1 cellular context compared by ENCODE assay signal in genomic region chr5:38193015-38193581, GRCh38.
TF ChIP-seq lines count a peak whose summit lies in the region.

No MANE protein-coding gene starts in this region.

TF ChIP-seq in HepG2, 621 proteins besides CTCF, POLR2A, EP300 and RAD21 (continued from another document and continues in another):
- TF ChIP-seq PRDM15 (CRISPR knock-in tag; IDR thresholded peaks at IDR 0.05) (no peak), PHB2 (IDR thresholded peaks at IDR 0.05; ENCODE audit: partially characterized antibody) (no peak), DNMT1 (CRISPR knock-in tag; IDR thresholded peaks at IDR 0.05) (no peak), ZFP90 (CRISPR knock-in tag; IDR thresholded peaks at IDR 0.05; ENCODE audit: borderline replicate concordance) (no peak), ZNF574 (CRISPR knock-in tag; IDR thresholded peaks at IDR 0.05) (0 out of 2 replicates have a peak, but pooled peaks have one; percentile 28), ZNF432 (CRISPR knock-in tag; IDR thresholded peaks at IDR 0.05; ENCODE audit: borderline replicate concordance) (no peak), EED (CRISPR knock-in tag; IDR thresholded peaks at IDR 0.05) (no peak), GTF2F1 (IDR thresholded peaks at IDR 0.05; ENCODE audit: low read length) (no peak), KMT2A (CRISPR knock-in tag; IDR thresholded peaks at IDR 0.05) (no peak), NR0B2 (CRISPR knock-in tag; IDR thresholded peaks at IDR 0.05) (no peak), ZNF543 (CRISPR knock-in tag; IDR thresholded peaks at IDR 0.05) (no peak), ZNF407 (CRISPR knock-in tag; IDR thresholded peaks at IDR 0.05; ENCODE audit: not compliant biosample characterization) (no peak), ZNF691 (CRISPR knock-in tag; IDR thresholded peaks at IDR 0.05; ENCODE audit: borderline replicate concordance, low read depth) (no peak), MTA1 (CRISPR knock-in tag; IDR thresholded peaks at IDR 0.05; ENCODE audit: borderline replicate concordance) (no peak), ZNF550 (CRISPR knock-in tag; IDR thresholded peaks at IDR 0.05; ENCODE audit: borderline replicate concordance) (no peak), ZNF564 (CRISPR knock-in tag; IDR thresholded peaks at IDR 0.05) (no peak), CREM (IDR thresholded peaks at IDR 0.05) (no peak), CREM (CRISPR knock-in tag; IDR thresholded peaks at IDR 0.05) (no peak), ZNF781 (CRISPR knock-in tag; IDR thresholded peaks at IDR 0.05; ENCODE audit: borderline replicate concordance, not compliant biosample characterization) (no peak), ZNF776 (CRISPR knock-in tag; IDR thresholded peaks at IDR 0.05) (no peak), ZNF784 (CRISPR knock-in tag; IDR thresholded peaks at IDR 0.05; ENCODE audit: borderline replicate concordance) (no peak), TAF15 (IDR thresholded peaks at IDR 0.05; ENCODE audit: low read depth, low read length, poor library complexity, severe bottlenecking) (no peak), ATAD3A (CRISPR knock-in tag; IDR thresholded peaks at IDR 0.05) (no peak), ARNT2 (CRISPR knock-in tag; IDR thresholded peaks at IDR 0.05; ENCODE audit: low read depth) (no peak), HOXD1 (CRISPR knock-in tag; IDR thresholded peaks at IDR 0.05) (no peak), THAP11 (CRISPR knock-in tag; IDR thresholded peaks at IDR 0.05) (peak; percentile 41; the same call in 1 of the 2 replicates), ZNF841 (CRISPR knock-in tag; IDR thresholded peaks at IDR 0.05; ENCODE audit: borderline replicate concordance) (no peak), MED8 (CRISPR knock-in tag; IDR thresholded peaks at IDR 0.05; ENCODE audit: insufficient replicate concordance) (no peak), AKNA (CRISPR knock-in tag; IDR thresholded peaks at IDR 0.05; ENCODE audit: borderline replicate concordance) (no peak), REPIN1 (CRISPR knock-in tag; IDR thresholded peaks at IDR 0.05; ENCODE audit: borderline replicate concordance, low read depth) (no peak), IRF9 (CRISPR knock-in tag; IDR thresholded peaks at IDR 0.05; ENCODE audit: borderline replicate concordance) (no peak), ZNF329 (CRISPR knock-in tag; IDR thresholded peaks at IDR 0.05; ENCODE audit: low read depth) (no peak), CREB3 (CRISPR knock-in tag; IDR thresholded peaks at IDR 0.05) (no peak), ZNF672 (CRISPR knock-in tag; IDR thresholded peaks at IDR 0.05) (no peak), NCOA5 (CRISPR knock-in tag; IDR thresholded peaks at IDR 0.05) (no peak)
